ENCODE assay signal across 21 cellular contexts in the genomic region with DNA sequence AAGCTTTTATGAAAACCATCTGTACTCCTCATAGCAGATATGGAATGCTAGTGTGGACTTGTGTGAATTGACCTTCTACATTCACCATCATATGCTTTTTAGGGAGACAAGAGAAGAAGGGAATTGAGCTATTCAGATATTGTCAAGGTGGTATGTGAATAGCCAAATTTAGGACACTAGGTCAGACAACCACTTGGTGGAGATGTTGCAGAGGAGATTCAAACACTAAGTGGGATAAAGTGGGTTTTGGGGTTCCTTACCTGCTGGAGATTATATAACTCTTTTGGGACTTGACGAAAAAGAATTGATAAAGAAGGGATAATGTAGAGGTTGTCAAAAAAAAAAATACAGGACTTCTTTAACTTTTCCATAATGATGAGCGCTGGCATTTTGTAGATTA.
"Had no signal": no experiment of that assay in that cellular context is flagged by ENCODE, and none has a peak within 500 bp of the region (broad histone marks: within the 10 kb centered on the region; RNA-seq: fewer than 3 reads in every experiment).

No MANE protein-coding gene starts in this region.

- H3K27me3 Mint-ChIP-seq: activated CD4-positive, alpha-beta memory T cell treated with anti-CD3 and anti-CD28 coated beads, Interleukin-2, amount 10 ng/mL, durations not matched to agents 7 days and 5 days; activated CD4-positive, alpha-beta T cell treated with anti-CD3 and anti-CD28 coated beads, Interleukin-2, amount 10 ng/mL, durations not matched to agents 24 days and 14 days; activated naive CD8-positive, alpha-beta T cell treated with anti-CD3 and anti-CD28 coated beads, Interleukin-2, amount 10 ng/mL, durations not matched to agents 7 days and 5 days had no signal

- H3K4me1 ChIP-seq: breast epithelium, heart right ventricle, pancreas had no signal

- H3K36me3 ChIP-seq: breast epithelium, heart right ventricle, pancreas had no signal

- H3K9me3 ChIP-seq: breast epithelium, heart right ventricle, pancreas, psoas muscle had no signal

- DNase-seq: activated CD4-positive, alpha-beta memory T cell treated with anti-CD3 and anti-CD28 coated beads, Interleukin-2, amount 10 ng/mL, durations not matched to agents 7 days and 5 days; activated CD4-positive, alpha-beta T cell treated with anti-CD3 and anti-CD28 coated beads, Interleukin-2, amount 10 ng/mL, durations not matched to agents 24 days and 14 days; activated CD4-positive, CD25-positive, alpha-beta regulatory T cell; activated effector memory CD4-positive, alpha-beta T cell treated with Interleukin-2 at 50 U/mL for 16 hours; activated naive CD4-positive, alpha-beta T cell treated with anti-CD3 and anti-CD28 coated beads for 36 hours; activated naive CD8-positive, alpha-beta T cell treated with anti-CD3 and anti-CD28 coated beads, Interleukin-2, amount 10 ng/mL, durations not matched to agents 7 days and 5 days; activated T-cell treated with anti-CD3 and anti-CD28 coated beads, Interleukin-2, amount 50 U/mL, for 72 hours; amniotic stem cell; heart right ventricle; left colon; pancreas; psoas muscle; right cardiac atrium; stimulated activated CD4-positive, alpha-beta T cell treated with anti-CD3 and anti-CD28 coated beads, Interleukin-12 subunit alpha, Interleukin-12 subunit beta, amount 100 ng/mL, for 4 hours; stimulated activated CD4-positive, alpha-beta T cell treated with anti-CD3 and anti-CD28 coated beads, Interleukin-4, amount 100 ng/mL, for 4 hours; stimulated activated naive CD8-positive, alpha-beta T cell treated with anti-CD3 and anti-CD28 coated beads, Interleukin-15, Interleukin-2, amounts not matched to agents 100 U/mL and 50 U/mL, for 24 hours; T1000 had no signal

- H3K4me1 Mint-ChIP-seq: activated CD4-positive, alpha-beta memory T cell treated with anti-CD3 and anti-CD28 coated beads, Interleukin-2, amount 10 ng/mL, durations not matched to agents 7 days and 5 days; activated CD4-positive, alpha-beta T cell treated with anti-CD3 and anti-CD28 coated beads, Interleukin-2, amount 10 ng/mL, durations not matched to agents 24 days and 14 days; activated naive CD8-positive, alpha-beta T cell treated with anti-CD3 and anti-CD28 coated beads, Interleukin-2, amount 10 ng/mL, durations not matched to agents 7 days and 5 days; memory B cell had no signal

- H3K9me3 Mint-ChIP-seq: activated CD4-positive, alpha-beta memory T cell treated with anti-CD3 and anti-CD28 coated beads, Interleukin-2, amount 10 ng/mL, durations not matched to agents 7 days and 5 days; activated CD4-positive, alpha-beta T cell treated with anti-CD3 and anti-CD28 coated beads, Interleukin-2, amount 10 ng/mL, durations not matched to agents 24 days and 14 days; activated naive CD4-positive, alpha-beta T cell treated with anti-CD3 and anti-CD28 coated beads for 36 hours; activated naive CD8-positive, alpha-beta T cell treated with anti-CD3 and anti-CD28 coated beads, Interleukin-2, amount 10 ng/mL, durations not matched to agents 7 days and 5 days; nephron had no signal

- ATAC-seq: activated T-cell treated with anti-CD3 and anti-CD28 coated beads, Interleukin-2, amount 50 U/mL, for 72 hours; heart right ventricle; left colon; pancreas; psoas muscle; right cardiac atrium; stimulated activated naive CD8-positive, alpha-beta T cell treated with anti-CD3 and anti-CD28 coated beads, Interleukin-15, Interleukin-2, amounts not matched to agents 100 U/mL and 50 U/mL, for 24 hours had no signal

- H3K27me3 ChIP-seq: breast epithelium, heart right ventricle, pancreas had no signal

- H3K4me3 ChIP-seq: breast epithelium, coronary artery, heart right ventricle, pancreas, psoas muscle had no signal

- H3K4me3 Mint-ChIP-seq: activated CD4-positive, alpha-beta memory T cell treated with anti-CD3 and anti-CD28 coated beads, Interleukin-2, amount 10 ng/mL, durations not matched to agents 7 days and 5 days; activated CD4-positive, alpha-beta T cell treated with anti-CD3 and anti-CD28 coated beads, Interleukin-2, amount 10 ng/mL, durations not matched to agents 24 days and 14 days; activated naive CD4-positive, alpha-beta T cell treated with anti-CD3 and anti-CD28 coated beads for 36 hours; activated naive CD8-positive, alpha-beta T cell treated with anti-CD3 and anti-CD28 coated beads, Interleukin-2, amount 10 ng/mL, durations not matched to agents 7 days and 5 days; activated T-cell treated with anti-CD3 and anti-CD28 coated beads, Interleukin-2, amount 50 U/mL, for 72 hours; memory B cell; nephron had no signal

- H3K36me3 Mint-ChIP-seq: activated naive CD8-positive, alpha-beta T cell treated with anti-CD3 and anti-CD28 coated beads, Interleukin-2, amount 10 ng/mL, durations not matched to agents 7 days and 5 days; memory B cell had no signal

- H3K27ac Mint-ChIP-seq: activated CD4-positive, alpha-beta memory T cell treated with anti-CD3 and anti-CD28 coated beads, Interleukin-2, amount 10 ng/mL, durations not matched to agents 7 days and 5 days; activated CD4-positive, alpha-beta T cell treated with anti-CD3 and anti-CD28 coated beads, Interleukin-2, amount 10 ng/mL, durations not matched to agents 24 days and 14 days; activated naive CD4-positive, alpha-beta T cell treated with anti-CD3 and anti-CD28 coated beads for 36 hours; activated naive CD8-positive, alpha-beta T cell treated with anti-CD3 and anti-CD28 coated beads, Interleukin-2, amount 10 ng/mL, durations not matched to agents 7 days and 5 days; activated T-cell treated with anti-CD3 and anti-CD28 coated beads, Interleukin-2, amount 50 U/mL, for 72 hours; memory B cell; nephron had no signal

- H3K27ac ChIP-seq: breast epithelium, coronary artery, heart right ventricle, pancreas, psoas muscle had no signal
